In the genomic region with DNA sequence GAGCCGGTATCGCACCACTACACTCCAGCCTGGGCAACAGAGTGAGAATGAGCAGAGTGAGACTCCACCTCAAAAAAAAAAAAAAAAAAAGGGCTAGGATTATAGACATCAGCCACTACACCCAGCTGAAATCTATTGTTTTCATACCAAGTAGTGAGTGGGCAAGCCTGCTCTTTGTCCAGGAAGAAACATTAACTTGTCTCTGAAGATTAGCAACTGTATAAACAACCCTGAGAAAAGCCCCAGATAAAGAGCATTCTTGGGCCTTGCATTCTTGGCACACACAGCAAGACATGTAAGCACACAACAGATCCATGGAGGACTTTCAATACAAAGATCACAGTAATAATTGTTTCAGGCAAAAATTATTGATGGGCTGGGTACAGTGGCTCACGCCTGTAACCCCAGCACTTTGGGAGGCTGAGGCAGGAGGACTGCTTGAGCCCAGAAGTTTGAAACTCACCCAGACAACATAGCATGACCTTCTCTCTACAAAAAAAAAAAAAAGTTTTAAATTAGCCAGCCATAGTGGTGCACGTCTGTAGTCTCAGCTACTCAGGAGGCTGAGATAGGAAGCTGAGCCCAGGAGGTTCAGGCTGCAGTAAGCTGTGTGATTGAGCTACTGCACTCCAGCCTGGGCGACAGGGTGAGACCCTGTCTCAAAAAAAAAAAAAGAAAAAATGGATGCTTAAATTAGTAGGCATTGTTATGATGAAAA, we compare ENCODE assay signal across 12 cellular contexts. TPM values are rescaled to one million over a fixed set of nuclear protein-coding genes. Genes with fewer than 3 reads are reported as not detected.
A peak's percentile ranks its signal among the peaks of the same experiment; 100 is the strongest.
DNase-seq lines count a peak whose midpoint lies in the region; ATAC-seq and TF ChIP-seq lines count a peak whose summit lies in the region.
"Had no signal": no experiment of that assay in that cellular context is flagged by ENCODE, and none has a peak within 500 bp of the region (broad histone marks: within the 10 kb centered on the region; RNA-seq: fewer than 3 reads in every experiment).

No MANE protein-coding gene starts in this region.

- H4K20me1 ChIP-seq in OCI-LY7 (ENCODE audit: insufficient read depth, low read length): no peaks in the 10 kb centered on the region

- H3K9me3 Mint-ChIP-seq in nephron: no peaks in the 10 kb centered on the region
- H3K9me3 Mint-ChIP-seq: activated naive CD8-positive, alpha-beta T cell treated with anti-CD3 and anti-CD28 coated beads, Interleukin-2, amount 50 U/mL, for 24 hours; T-helper 1 cell treated with Interleukin-12 subunit alpha and Interleukin-12 subunit beta and Interleukin-4 antibody, amounts not matched to agents 30 μg/mL and 1 μg/mL, for 36 hours had no signal

- peaks cover 25% of the 10 kb centered on the region for H3K36me3 ChIP-seq in OCI-LY7 (ENCODE audit: insufficient read depth, low read length)

- peak overlapping the region; percentile 99 to 100 (median 99) for H3K27ac Mint-ChIP-seq in nephron
- H3K27ac Mint-ChIP-seq: activated naive CD8-positive, alpha-beta T cell treated with anti-CD3 and anti-CD28 coated beads, Interleukin-2, amount 50 U/mL, for 24 hours; T-helper 1 cell treated with Interleukin-12 subunit alpha and Interleukin-12 subunit beta and Interleukin-4 antibody, amounts not matched to agents 30 μg/mL and 1 μg/mL, for 36 hours had no signal

- BruUV-seq in OCI-LY7 (replicated peaks; lab: Mats Ljungman, UMichigan): no TSS peak

- peaks cover 26% of the 10 kb centered on the region for H3K4me1 Mint-ChIP-seq in nephron

- TF ChIP-seq CTCF in AG04450 (IDR thresholded peaks at IDR 0.05; ENCODE audit: low read depth, low read length): no peak
- TF ChIP-seq CTCF in OCI-LY7 (conservative IDR thresholded peaks at IDR 0.05; ENCODE audit: low read length): no peak
- TF ChIP-seq CTCF in nephron (IDR thresholded peaks at IDR 0.05; ENCODE audit: unreplicated experiment in 3 of 3): no peak

- DNase-seq in AG04450 (ENCODE audit: low read depth, low spot score): peak; percentile 73
- DNase-seq in OCI-LY7 (ENCODE audit: low spot score): no peak
- peak; percentile 34 for DNase-seq in epithelial cell of prostate (ENCODE audit: low read depth, low spot score)
- no peak for DNase-seq in NCI-H524 treated with DMSO at 0.1 percent for 48 hours (lab: John Stamatoyannopoulos, UW)
- no peak for DNase-seq in NCI-H2171 (lab: John Stamatoyannopoulos, UW)
- DNase-seq in iPS-NIHi11 (ENCODE audit: low spot score): no peak
- DNase-seq: activated naive CD8-positive, alpha-beta T cell treated with anti-CD3 and anti-CD28 coated beads, Interleukin-2, amount 50 U/mL, for 24 hours; NCI-H187 treated with DMSO at 0.1 percent for 48 hours had no signal

- H3K27me3 Mint-ChIP-seq in nephron (ENCODE audit: low read depth): no peaks in the 10 kb centered on the region
- H3K27me3 Mint-ChIP-seq: activated naive CD8-positive, alpha-beta T cell treated with anti-CD3 and anti-CD28 coated beads, Interleukin-2, amount 50 U/mL, for 24 hours had no signal

- no peaks in the 10 kb centered on the region for H3K27me3 ChIP-seq in AG04450 (ENCODE audit: control insufficient read depth, insufficient read depth, low read length)

- CTCF ChIA-PET in AG04450 (lab: Charles Lee): interaction anchor here (0.9 to 1.2 kb wide), 2 partner anchors 19 to 28 kb away, joined by 3 read pairs; no protein-coding TSS in a partner anchor
- CTCF ChIA-PET in OCI-LY7 (lab: Charles Lee; ENCODE audit: unreplicated experiment): no interaction called here

- H3K4me3 Mint-ChIP-seq in nephron: peak overlapping the region; percentile 37 to 64 (median 60)
- H3K4me3 Mint-ChIP-seq: activated naive CD8-positive, alpha-beta T cell treated with anti-CD3 and anti-CD28 coated beads, Interleukin-2, amount 50 U/mL, for 24 hours; T-helper 1 cell treated with Interleukin-12 subunit alpha and Interleukin-12 subunit beta and Interleukin-4 antibody, amounts not matched to agents 30 μg/mL and 1 μg/mL, for 36 hours had no signal

- POLR2A ChIA-PET in AG04450 (lab: Yijun Ruan, JAX): interaction anchor here (0.6 to 0.8 kb wide), 6 partner anchors 16 to 43 kb away, joined by 3 to 6 read pairs (median 3); no protein-coding TSS in a partner anchor
- POLR2A ChIA-PET in OCI-LY7 (lab: Charles Lee): interaction anchor here (0.6 to 0.7 kb wide), 4 partner anchors 13 to 75 kb away, joined by 3 read pairs; no protein-coding TSS in a partner anchor

- peaks cover 38% of the 10 kb centered on the region for H3K79me2 ChIP-seq in OCI-LY7 (ENCODE audit: insufficient read depth, low read depth, low read length)

- no peaks in the 10 kb centered on the region for H3K9me2 ChIP-seq in OCI-LY7 (ENCODE audit: insufficient read depth, low read length)

- H3K9me3 ChIP-seq in AG04450 (ENCODE audit: control insufficient read depth, insufficient read depth, low read length) (no peaks in the 10 kb centered on the region), OCI-LY7 (ENCODE audit: low read length) (no peaks in the 10 kb centered on the region)

- H3K36me3 Mint-ChIP-seq in nephron (ENCODE audit: low read depth): peaks cover 10% of the 10 kb centered on the region

- intact Hi-C loops in OCI-LY7 (cut with micrococcal nuclease; ENCODE audit: unreplicated experiment): no loop called here

- H3K4me2 ChIP-seq in OCI-LY7 (ENCODE audit: low read length): 0 out of 2 replicates have a peak overlapping the region, but pooled peaks have one; percentile 3

- H3K27ac ChIP-seq in AG04450 (ENCODE audit: low read depth, low read length) (peak overlapping the region; percentile 80), OCI-LY7 (ENCODE audit: low read depth, low read length, poor library complexity, severe bottlenecking) (no peak overlapping the region), epithelial cell of prostate (peak overlapping the region; percentile 78)

- H2AFZ ChIP-seq in OCI-LY7 (ENCODE audit: low read length): no peak overlapping the region

- H3K4me3 ChIP-seq in AG04450 (ENCODE audit: low read depth, low read length) (no peak overlapping the region), OCI-LY7 (ENCODE audit: low read depth, low read length, poor library complexity, severe bottlenecking) (no peak overlapping the region)
- H3K4me3 ChIP-seq: lung had no signal

- H3K4me1 ChIP-seq in OCI-LY7 (ENCODE audit: insufficient read depth, low read length, poor library complexity, severe bottlenecking): peaks cover 28% of the 10 kb centered on the region

- ATAC-seq in HG03159 (IDR thresholded peaks at IDR 0.05; ENCODE audit: unreplicated experiment): no peak
- ATAC-seq: activated naive CD8-positive, alpha-beta T cell treated with anti-CD3 and anti-CD28 coated beads, Interleukin-2, amount 50 U/mL, for 24 hours had no signal

RNA-seq across cellular contexts. Expression of a gene that starts 4.4 kb away (rescaled TPM):
- 66.0 and 66.4 TPM in 2 replicates for polyA plus RNA-seq in AG04450 (2011; rRNA removed)
- 47.2 and 47.8 TPM in 2 replicates for polyA minus RNA-seq in AG04450 (2011; rRNA and poly(A)+ RNA removed)
- total RNA-seq in OCI-LY7 (2014; rRNA removed; shearing (Covaris generic)): 62.9 and 64.7 TPM in 2 replicates
- 45.1 and 55.3 TPM in 2 replicates for total RNA-seq in OCI-LY7 (2022)

RNA-seq across cellular contexts. Expression of a gene that starts 4.7 kb away (rescaled TPM):
- 214 and 302 TPM in 2 replicates for polyA plus RNA-seq in AG04450 (2011; rRNA removed)
- polyA minus RNA-seq in AG04450 (2011; rRNA and poly(A)+ RNA removed): 148 and 235 TPM in 2 replicates
- 151 and 196 TPM in 2 replicates for total RNA-seq in OCI-LY7 (2014; rRNA removed; shearing (Covaris generic))
- total RNA-seq in OCI-LY7 (2022): 181 and 219 TPM in 2 replicates

RNA-seq across cellular contexts. Expression of a gene that starts 17.2 kb away (rescaled TPM):
- 95.4 and 102 TPM in 2 replicates for polyA plus RNA-seq in AG04450 (2011; rRNA removed)
- 95.0 and 124 TPM in 2 replicates for polyA minus RNA-seq in AG04450 (2011; rRNA and poly(A)+ RNA removed)
- total RNA-seq in OCI-LY7 (2014; rRNA removed; shearing (Covaris generic)): 46.4 and 60.8 TPM in 2 replicates
- 107 and 110 TPM in 2 replicates for total RNA-seq in OCI-LY7 (2022)

RNA-seq across cellular contexts. Expression of a gene that starts 45.9 kb away (rescaled TPM):
- polyA plus RNA-seq in AG04450 (2011; rRNA removed): 0.20 and 0.26 TPM in 2 replicates
- 0.17 and 0.60 TPM in 2 replicates for polyA minus RNA-seq in AG04450 (2011; rRNA and poly(A)+ RNA removed)
- total RNA-seq in OCI-LY7 (2014; rRNA removed; shearing (Covaris generic)): 1.8 and 5.6 TPM in 2 replicates
- 2.2 and 3.3 TPM in 2 replicates for total RNA-seq in OCI-LY7 (2022)

RNA-seq across cellular contexts. Expression of a gene that starts 59.4 kb away (rescaled TPM):
- polyA plus RNA-seq in AG04450 (2011; rRNA removed): 310 and 349 TPM in 2 replicates
- 62.1 and 70.9 TPM in 2 replicates for polyA minus RNA-seq in AG04450 (2011; rRNA and poly(A)+ RNA removed)
- 381 and 517 TPM in 2 replicates for total RNA-seq in OCI-LY7 (2014; rRNA removed; shearing (Covaris generic))
- total RNA-seq in OCI-LY7 (2022): 478 and 522 TPM in 2 replicates

Comparison
In these comparisons a context has a peak if more than half of its experiments do, and no peak if none do; other contexts are left out.
1. DNase-seq: peak in AG04450 (single experiment) and epithelial cell of prostate (single experiment); none in OCI-LY7 (single experiment), NCI-H524 treated with DMSO at 0.1 percent for 48 hours (single experiment), NCI-H2171 (single experiment) and iPS-NIHi11 (single experiment).